In the genomic region with DNA sequence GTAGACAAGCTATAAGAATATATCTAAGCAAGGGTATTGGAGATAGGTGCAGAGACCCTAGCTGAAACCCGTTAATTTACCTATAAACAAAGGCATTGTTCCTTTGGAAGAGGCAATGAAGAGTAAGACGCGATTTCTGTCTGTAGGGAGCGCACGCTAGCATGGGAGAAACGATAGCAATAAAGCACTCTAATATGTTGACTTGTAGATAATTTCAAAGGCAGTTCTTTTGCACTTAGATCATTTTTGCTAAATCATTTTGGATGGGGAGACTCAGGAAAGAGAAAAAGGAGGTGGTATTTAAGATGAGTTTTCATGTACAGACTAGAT, we compare ENCODE assay signal across 8 cellular contexts. TPM values are rescaled to one million over a fixed set of nuclear protein-coding genes. Genes with fewer than 3 reads are reported as not detected.
DNase-seq lines count a peak whose midpoint lies in the region; ATAC-seq, FAIRE-seq and TF ChIP-seq lines count a peak whose summit lies in the region.

No MANE protein-coding gene starts in this region.

- no TSS peak for BruUV-seq in GM12878 (replicated peaks; lab: Mats Ljungman, UMichigan)

- H2AFZ ChIP-seq in GM12878 (ENCODE audit: control insufficient read depth, low read depth, low read length) = peak overlapping the region; percentile 91

- CTCF ChIA-PET in A549 (lab: Yijun Ruan, JAX) = interaction anchor here (0.7 to 2.5 kb wide), 10 partner anchors 9 to 145 kb away, joined by 3 to 16 read pairs (median 7); partner anchors contain the start of gene KDM5A
- CTCF ChIA-PET in GM12878 (lab: Yijun Ruan, JAX) = interaction anchor here (0.8 to 1.9 kb wide), 6 partner anchors 10 to 174 kb away, joined by 3 to 7 read pairs (median 6); partner anchors contain the start of gene KDM5A

- TF ChIP-seq RAD21 in A549 (conservative IDR thresholded peaks at IDR 0.05 in 1 of 2, IDR thresholded peaks at IDR 0.05 in 1 of 2) = peak in 1 of 2 experiments; percentile 29; a peak in 1 of 5 replicates
- TF ChIP-seq RAD21 in GM12878 (IDR thresholded peaks at IDR 0.05; ENCODE audit: insufficient read depth, low read depth, low read length) = no peak

- no peaks in the 10 kb centered on the region for H4K20me1 ChIP-seq in GM12878 (ENCODE audit: control insufficient read depth, insufficient read depth)

- 2% methylated on average over 6 of the region's 6 CpGs for WGBS in A549 (ENCODE audit: missing lambda C conversion rate)
- 4% methylated on average over 6 of the region's 6 CpGs for WGBS in GM12878 (ENCODE audit: insufficient coverage, insufficient replicate concordance, low lambda C conversion rate, missing lambda C conversion rate)

- H3K9me3 ChIP-seq in A549 (no peaks in the 10 kb centered on the region), GM12878 (replicated peaks; ENCODE audit: control insufficient read depth, insufficient read depth, low read length) (no peaks in the 10 kb centered on the region), lower lobe of right lung (no peaks in the 10 kb centered on the region)

- TF ChIP-seq CTCF in A549 (IDR thresholded peaks at IDR 0.05) = peak; percentile 29; the same call in 1 of the 3 replicates
- peak in 2 of 3 experiments; percentile 23 to 30; a peak in 2 of 6 replicates for TF ChIP-seq CTCF in GM12878 (IDR thresholded peaks at IDR 0.05 in 2 of 3, conservative IDR thresholded peaks at IDR 0.05 in 1 of 3; ENCODE audit: control insufficient read depth in 2 of 3, extremely low read depth in 1 of 3, insufficient read depth in 1 of 3, low read depth in 3 of 3, low read length in 3 of 3)
- TF ChIP-seq CTCF in lower lobe of right lung (IDR thresholded peaks at IDR 0.05) = no peak

- ATAC-seq in A549 = peak in 1 of 2 experiments; percentile 50; a peak in 4 of 6 replicates
- peak; percentile 13; the same call in 1 of the 3 replicates for ATAC-seq in GM12878
- no peak for ATAC-seq in lower lobe of right lung
- no peak for ATAC-seq in HG03159 (IDR thresholded peaks at IDR 0.05; ENCODE audit: unreplicated experiment)
- ATAC-seq in GM18505 (IDR thresholded peaks at IDR 0.05; ENCODE audit: unreplicated experiment) = no peak
- ATAC-seq in HG03039 (IDR thresholded peaks at IDR 0.05; ENCODE audit: unreplicated experiment) = no peak

- H3K36me3 ChIP-seq in GM12878 (ENCODE audit: control insufficient read depth in 2 of 2, insufficient read depth in 2 of 2, low read length in 1 of 2) = no peaks in the 10 kb centered on the region
- H3K36me3 ChIP-seq in lower lobe of right lung = no peaks in the 10 kb centered on the region

- RAD21 ChIA-PET in GM12878 (lab: Charles Lee; ENCODE audit: unreplicated experiment) = interaction anchor here (1.8 kb wide), 1 partner anchor 51 kb away, joined by 5 read pairs; no protein-coding TSS in a partner anchor

- peak overlapping the region; percentile 60 to 78 for H3K27ac ChIP-seq in A549
- H3K27ac ChIP-seq in GM12878 (ENCODE audit: control insufficient read depth, insufficient read depth) = peak overlapping the region; percentile 79
- peak overlapping the region; percentile 61 for H3K27ac ChIP-seq in lower lobe of right lung

- FAIRE-seq in A549 (lab: Jason Lieb, UNC) = no peak
- FAIRE-seq in GM12878 (lab: Jason Lieb, UNC) = peak; percentile 18

- peak in 1 of 2 experiments; percentile 48 for DNase-seq in A549 (ENCODE audit: low read depth in 1 of 2, low spot score in 1 of 2)
- peak; percentile 62 for DNase-seq in HCEC 1CT
- no peak for DNase-seq in GM12878 (ENCODE audit: low read depth, low spot score)
- DNase-seq in lower lobe of right lung = no peak
- DNase-seq in pons (ENCODE audit: low spot score) = no peak

- H3K9ac ChIP-seq in GM12878 (ENCODE audit: control insufficient read depth, insufficient read depth, low read length) = peak overlapping the region; percentile 84

- H3K27me3 ChIP-seq in GM12878 (replicated peaks in 1 of 2; ENCODE audit: control insufficient read depth in 2 of 2, insufficient read depth in 2 of 2, low read length in 1 of 2) = no peaks in the 10 kb centered on the region
- H3K27me3 ChIP-seq in lower lobe of right lung (ENCODE audit: low read depth) = no peaks in the 10 kb centered on the region

- H3K4me3 ChIP-seq in A549 = peak overlapping the region; percentile 72
- H3K4me3 ChIP-seq in GM12878 = peak overlapping the region; percentile 89
- peak overlapping the region; percentile 73 for H3K4me3 ChIP-seq in lower lobe of right lung

- POLR2A ChIA-PET in A549 (lab: Yijun Ruan, JAX) (interaction anchor here (2.3 kb wide), 1 partner anchor 12 kb away, joined by 19 read pairs; the partner anchor contains the start of gene KDM5A), GM12878 (lab: Charles Lee) (interaction anchor here (1.9 to 4.0 kb wide), 2 partner anchors 13 to 16 kb away, joined by 8 to 23 read pairs; partner anchors contain the start of gene KDM5A)

- intact Hi-C loops in GM12878 (cut with micrococcal nuclease; ENCODE audit: unreplicated experiment) (no loop called here), lower lobe of right lung (cut with DNase I) (no loop called here)

- H3K4me1 ChIP-seq in A549 = peaks cover 23% of the 10 kb centered on the region
- H3K4me1 ChIP-seq in GM12878 (ENCODE audit: control insufficient read depth, insufficient read depth, low read length) = no peaks in the 10 kb centered on the region; the same call in 1 of the 2 replicates
- peaks cover 13% of the 10 kb centered on the region for H3K4me1 ChIP-seq in lower lobe of right lung

- H3K4me2 ChIP-seq in A549 (peak overlapping the region; percentile 74), GM12878 (ENCODE audit: control insufficient read depth, insufficient read depth) (peak overlapping the region; percentile 87)

- TF ChIP-seq POLR2A in A549 (IDR thresholded peaks at IDR 0.05; ENCODE audit: low read length) (no peak), GM12878 (IDR thresholded peaks at IDR 0.05; ENCODE audit: low read depth, low read length) (no peak), GM18505 (IDR thresholded peaks at IDR 0.05; ENCODE audit: borderline replicate concordance, extremely low read depth, insufficient read depth, insufficient read length) (no peak)

- TF ChIP-seq EP300 in A549 (IDR thresholded peaks at IDR 0.05) (no peak), GM12878 (IDR thresholded peaks at IDR 0.05; ENCODE audit: borderline replicate concordance in 1 of 2, control insufficient read depth in 1 of 2, low read depth in 2 of 2, low read length in 2 of 2) (no peak)

- SMC1A ChIA-PET in GM12878 (lab: Charles Lee; ENCODE audit: uncharacterized antibody, unreplicated experiment) = interaction anchor here (1.0 to 3.4 kb wide), 5 partner anchors 9 to 19 kb away, joined by 3 to 23 read pairs (median 4); partner anchors contain the start of gene KDM5A

- peaks cover 18% of the 10 kb centered on the region for H3K79me2 ChIP-seq in GM12878 (ENCODE audit: control insufficient read depth, insufficient read depth, low read length)

- in situ Hi-C loops in GM12878 (cut with MboI) = no loop called here

RNA-seq across cellular contexts. Expression of gene CCDC77, which starts 0.6 kb away (rescaled TPM):
- polyA plus RNA-seq in A549 (2011; rRNA removed) (15.6 and 23.1 TPM in 2 replicates), A549 (2017; fragmentation: RNase III; extraction: RNeasy Plus Mini Kit Qiagen cat#74134 plus additional on column Dnase treatment) (15.4 to 16.4 TPM (median 16.3 TPM) in 3 replicates), GM12878 (2011; rRNA removed) (16.5 and 22.2 TPM in 2 replicates), GM12878 (2014; fragmentation: Illumina TruSeq; extraction: Trizol) (20.6 and 22.5 TPM in 2 replicates), GM12878 (2014; fragmentation: Nextera tagmentation; extraction: Ambion mirVana) (1 to 10 TPM; 8.8 to 9.9 TPM), GM12878 (2014; rRNA removed) (11.7 and 15.4 TPM in 2 replicates), GM12878 (2016; fragmentation: Nextera tagmentation; extraction: Ambion mirVana) (10 to 100 TPM; 16.3 to 17.7 TPM)
- polyA plus RNA-seq in A549 (2012; cell fraction: cytosol; rRNA removed) = 6.0 and 7.1 TPM in 2 replicates
- 5.5 and 11.8 TPM in 2 replicates for polyA plus RNA-seq in A549 (2012; cell fraction: nucleus; rRNA removed)
- polyA minus RNA-seq in A549 (2011; rRNA and poly(A)+ RNA removed) = 8.7 and 12.7 TPM in 2 replicates
- 35.7 and 37.4 TPM in 2 replicates for total RNA-seq in GM12878 (2013; cell fraction: nucleolus; rRNA removed)
- total RNA-seq in GM12878 (2014; rRNA removed) (12.4 and 14.5 TPM in 2 replicates), GM12878 (2014; rRNA removed; fragmentation: Illumina TruSeq; extraction: Trizol) (18.9 and 21.5 TPM in 2 replicates), GM12878 (2021) (11.2 and 12.0 TPM in 2 replicates), lower lobe of right lung (7.4 TPM)
- polyA plus RNA-seq in GM12878 (2011; ENCODE audit: low read depth) = 3.6 TPM
- 5.7 and 7.3 TPM in 2 replicates for polyA plus RNA-seq in GM12878 (2011; cell fraction: cytosol; rRNA removed)
- polyA plus RNA-seq in GM12878 (2011; cell fraction: nucleus; rRNA removed) = 10.5 and 19.9 TPM in 2 replicates
- 4.7 and 8.9 TPM in 2 replicates for polyA plus RNA-seq in GM12878 (2012)
- 9.4 and 11.2 TPM in 2 replicates for polyA minus RNA-seq in GM12878 (2011; rRNA and poly(A)+ RNA removed)
- polyA minus RNA-seq in GM12878 (2011; cell fraction: cytosol; rRNA and poly(A)+ RNA removed) = 4.8 and 9.6 TPM in 2 replicates
- 5.7 and 9.1 TPM in 2 replicates for polyA minus RNA-seq in GM12878 (2011; cell fraction: nucleus; rRNA and poly(A)+ RNA removed)

RNA-seq across cellular contexts. Expression of gene KDM5A, which starts 13.0 kb away (rescaled TPM):
- 42.6 and 45.0 TPM in 2 replicates for polyA plus RNA-seq in A549 (2011; rRNA removed)
- polyA plus RNA-seq in A549 (2012; cell fraction: cytosol; rRNA removed) = 6.4 and 9.4 TPM in 2 replicates
- polyA plus RNA-seq in A549 (2012; cell fraction: nucleus; rRNA removed) = 8.3 and 11.8 TPM in 2 replicates
- polyA plus RNA-seq in A549 (2017; fragmentation: RNase III; extraction: RNeasy Plus Mini Kit Qiagen cat#74134 plus additional on column Dnase treatment) = 17.5 to 22.5 TPM (median 18.8 TPM) in 3 replicates
- 135 and 136 TPM in 2 replicates for polyA minus RNA-seq in A549 (2011; rRNA and poly(A)+ RNA removed)
- total RNA-seq in GM12878 (2013; cell fraction: nucleolus; rRNA removed) = 188 and 189 TPM in 2 replicates
- 28.6 and 30.4 TPM in 2 replicates for total RNA-seq in GM12878 (2014; rRNA removed)
- 36.4 and 37.7 TPM in 2 replicates for total RNA-seq in GM12878 (2014; rRNA removed; fragmentation: Illumina TruSeq; extraction: Trizol)
- total RNA-seq in GM12878 (2021) = 54.3 and 59.9 TPM in 2 replicates
- 20.8 TPM for polyA plus RNA-seq in GM12878 (2011; ENCODE audit: low read depth)
- polyA plus RNA-seq in GM12878 (2011; rRNA removed) = 26.7 and 28.1 TPM in 2 replicates
- 23.5 and 25.5 TPM in 2 replicates for polyA plus RNA-seq in GM12878 (2011; cell fraction: cytosol; rRNA removed)
- 29.6 and 30.0 TPM in 2 replicates for polyA plus RNA-seq in GM12878 (2011; cell fraction: nucleus; rRNA removed)
- polyA plus RNA-seq in GM12878 (2012) = 18.8 and 21.5 TPM in 2 replicates
- polyA plus RNA-seq in GM12878 (2014; fragmentation: Illumina TruSeq; extraction: Trizol) = 20.5 and 33.7 TPM in 2 replicates
- polyA plus RNA-seq in GM12878 (2014; fragmentation: Nextera tagmentation; extraction: Ambion mirVana) = 10 to 100 TPM in 1 of 2 experiments, 1 to 10 TPM in 1; 9.0 to 10.5 TPM
- 14.8 and 16.3 TPM in 2 replicates for polyA plus RNA-seq in GM12878 (2014; rRNA removed)
- 10 to 100 TPM; 35.2 to 40.0 TPM for polyA plus RNA-seq in GM12878 (2016; fragmentation: Nextera tagmentation; extraction: Ambion mirVana)
- polyA minus RNA-seq in GM12878 (2011; rRNA and poly(A)+ RNA removed) = 120 and 139 TPM in 2 replicates
- polyA minus RNA-seq in GM12878 (2011; cell fraction: cytosol; rRNA and poly(A)+ RNA removed) = 33.3 and 46.4 TPM in 2 replicates
- polyA minus RNA-seq in GM12878 (2011; cell fraction: nucleus; rRNA and poly(A)+ RNA removed) = 73.5 and 96.5 TPM in 2 replicates
- 74.2 TPM for total RNA-seq in lower lobe of right lung

RNA-seq across cellular contexts. Expression of gene B4GALNT3, which starts 57.6 kb away (rescaled TPM):
- polyA plus RNA-seq in A549 (2011; rRNA removed) = 0.53 and 0.79 TPM in 2 replicates
- 0.53 and 0.80 TPM in 2 replicates for polyA plus RNA-seq in A549 (2012; cell fraction: cytosol; rRNA removed)
- polyA plus RNA-seq in A549 (2012; cell fraction: nucleus; rRNA removed) = 0.97 and 1.2 TPM in 2 replicates
- 0.26 to 0.43 TPM (median 0.28 TPM) in 3 replicates for polyA plus RNA-seq in A549 (2017; fragmentation: RNase III; extraction: RNeasy Plus Mini Kit Qiagen cat#74134 plus additional on column Dnase treatment)
- polyA minus RNA-seq in A549 (2011; rRNA and poly(A)+ RNA removed) = 0.49 and 1.9 TPM in 2 replicates
- total RNA-seq in GM12878 (2013; cell fraction: nucleolus; rRNA removed) = 0.06 TPM in 1 of 2 replicates, not detected in the other
- 3.1 and 3.6 TPM in 2 replicates for total RNA-seq in GM12878 (2014; rRNA removed)
- total RNA-seq in GM12878 (2014; rRNA removed; fragmentation: Illumina TruSeq; extraction: Trizol) = 2.3 and 2.7 TPM in 2 replicates
- 3.1 and 3.8 TPM in 2 replicates for total RNA-seq in GM12878 (2021)
- polyA plus RNA-seq in GM12878 (2011; ENCODE audit: low read depth) = 0.83 TPM
- 0.01 TPM in 1 of 2 replicates, not detected in the other for polyA plus RNA-seq in GM12878 (2011; rRNA removed)
- 0.03 and 0.07 TPM in 2 replicates for polyA plus RNA-seq in GM12878 (2011; cell fraction: cytosol; rRNA removed)
- 0.04 and 0.15 TPM in 2 replicates for polyA plus RNA-seq in GM12878 (2011; cell fraction: nucleus; rRNA removed)
- 0.84 and 0.91 TPM in 2 replicates for polyA plus RNA-seq in GM12878 (2012)
- polyA plus RNA-seq in GM12878 (2014; fragmentation: Illumina TruSeq; extraction: Trizol) = 0.57 and 1.8 TPM in 2 replicates
- under 1 TPM; 0.05 to 0.26 TPM for polyA plus RNA-seq in GM12878 (2014; fragmentation: Nextera tagmentation; extraction: Ambion mirVana)
- 2.2 and 2.8 TPM in 2 replicates for polyA plus RNA-seq in GM12878 (2014; rRNA removed)
- 1 to 10 TPM; 3.8 to 4.2 TPM for polyA plus RNA-seq in GM12878 (2016; fragmentation: Nextera tagmentation; extraction: Ambion mirVana)
- 0.07 TPM in 1 of 2 replicates, not detected in the other for polyA minus RNA-seq in GM12878 (2011; rRNA and poly(A)+ RNA removed)
- polyA minus RNA-seq in GM12878 (2011; cell fraction: cytosol; rRNA and poly(A)+ RNA removed) = not detected in 2 replicates
- not detected in 2 replicates for polyA minus RNA-seq in GM12878 (2011; cell fraction: nucleus; rRNA and poly(A)+ RNA removed)
- 20.6 TPM for total RNA-seq in lower lobe of right lung

Comparison
In these comparisons a context has a peak if more than half of its experiments do, and no peak if none do; other contexts are left out.
1. Of the 24 proteins assayed by ChIP-seq in both GM12878 and A549: peak only in GM12878: none; only in A549: none; in both: CTCF; in neither: 22; mixed calls (peak in some experiments, not most) for 1.